2 cellular contexts compared by ENCODE assay signal in genomic region chr4:27129871-27130277, GRCh38.
TF ChIP-seq lines count a peak whose summit lies in the region.

No MANE protein-coding gene starts in this region.

TF ChIP-seq in Ishikawa, 13 proteins besides CTCF, POLR2A, EP300 and RAD21 (continued from another document):
- no peak for TF ChIP-seq REST (IDR thresholded peaks at IDR 0.05; ENCODE audit: low read depth)
- no peak for TF ChIP-seq YY1 (IDR thresholded peaks at IDR 0.05; ENCODE audit: low read depth)
- TF ChIP-seq EGR1 (IDR thresholded peaks at IDR 0.05) = no peak
TF ChIP-seq in Ishikawa: peak in this region for 6.

TF ChIP-seq in GM12878, 131 proteins besides CTCF, POLR2A, EP300 and RAD21 (continued from another document):
- TF ChIP-seq SREBF1 (IDR thresholded peaks at IDR 0.05; ENCODE audit: low read length) (no peak), RELA (IDR thresholded peaks at IDR 0.05; ENCODE audit: borderline replicate concordance, partially characterized antibody) (no peak), ZBTB33 (IDR thresholded peaks at IDR 0.05) (no peak), JUNB (IDR thresholded peaks at IDR 0.05) (no peak), ZZZ3 (IDR thresholded peaks at IDR 0.05; ENCODE audit: control insufficient read depth, insufficient read length, low read depth) (no peak), BMI1 (IDR thresholded peaks at IDR 0.05; ENCODE audit: borderline replicate concordance) (no peak)
